Comparison of ENCODE assay signal across 8 cellular contexts in the genomic region with DNA sequence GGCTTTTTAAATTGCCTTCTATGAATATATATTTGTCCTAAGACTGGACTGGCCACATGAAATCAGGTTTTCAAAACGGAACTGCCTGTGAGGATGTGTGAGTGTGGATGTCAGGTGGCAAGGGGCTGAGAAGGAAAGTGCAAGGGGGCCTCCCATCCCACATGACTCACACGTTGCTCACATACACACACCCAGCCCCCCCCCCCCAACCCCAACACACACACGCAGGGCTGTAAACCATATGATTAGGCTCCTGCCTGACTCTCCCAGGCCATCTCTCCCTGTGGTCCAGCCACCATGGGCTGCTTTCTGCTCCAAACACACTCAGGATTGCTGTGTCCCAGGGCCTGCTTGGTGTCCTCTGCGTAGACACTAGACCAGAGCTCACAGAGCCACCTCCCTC. TPM values are rescaled to one million over a fixed set of nuclear protein-coding genes. Genes with fewer than 3 reads are reported as not detected.
DNase-seq lines count a peak whose midpoint lies in the region; ATAC-seq, FAIRE-seq and TF ChIP-seq lines count a peak whose summit lies in the region.

No MANE protein-coding gene starts in this region.

- H3K4ac ChIP-seq in neuronal stem cell (ENCODE audit: low read length), result no peak overlapping the region

- no peak for TF ChIP-seq POLR2A in ovary (IDR thresholded peaks at IDR 0.05)
- no peak for TF ChIP-seq POLR2A in uterus (IDR thresholded peaks at IDR 0.05)

- FAIRE-seq in bronchial epithelial cell (lab: Jason Lieb, UNC), result no peak

- H3K9ac ChIP-seq in neuronal stem cell (ENCODE audit: low read depth, low read length, poor library complexity), result no peak overlapping the region

- DNase-seq in AG10803 (ENCODE audit: low read depth) (peak; percentile 73), RKO (ENCODE audit: low spot score) (peak; percentile 69), bronchial epithelial cell (ENCODE audit: low read depth) (peak; percentile 82), neuronal stem cell (ENCODE audit: low spot score) (no peak), ovary (no peak), uterus (no peak)

- H3K27me3 ChIP-seq in bronchial epithelial cell (ENCODE audit: control insufficient read depth, insufficient read depth, low read length), result no peaks in the 10 kb centered on the region
- no peaks in the 10 kb centered on the region for H3K27me3 ChIP-seq in neuronal stem cell (ENCODE audit: control insufficient read depth in 3 of 3, insufficient read depth in 3 of 3, low read depth in 1 of 3, low read length in 3 of 3)
- H3K27me3 ChIP-seq in ovary, result no peaks in the 10 kb centered on the region
- H3K27me3 ChIP-seq in uterus, result no peaks in the 10 kb centered on the region

- H3K4me1 ChIP-seq in neuronal stem cell (ENCODE audit: control insufficient read depth in 2 of 2, insufficient read depth in 1 of 2, low read depth in 1 of 2, low read length in 2 of 2), result peaks cover 8 to 14% of the 10 kb centered on the region in 2 donors
- H3K4me1 ChIP-seq in ovary (ENCODE audit: insufficient read depth), result peaks cover 4% of the 10 kb centered on the region
- H3K4me1 ChIP-seq in uterus, result no peaks in the 10 kb centered on the region

- H3K14ac ChIP-seq in neuronal stem cell (ENCODE audit: low read length), result no peak overlapping the region

- H3K23ac ChIP-seq in neuronal stem cell (ENCODE audit: low read depth, low read length, poor library complexity), result no peak overlapping the region

- no peaks in the 10 kb centered on the region for H3K36me3 ChIP-seq in bronchial epithelial cell (ENCODE audit: control insufficient read depth, insufficient read depth, low read length)
- no peaks in the 10 kb centered on the region for H3K36me3 ChIP-seq in neuronal stem cell (replicated peaks in 1 of 2; ENCODE audit: control insufficient read depth in 2 of 2, insufficient read depth in 2 of 2, low read length in 2 of 2)
- H3K36me3 ChIP-seq in ovary, result no peaks in the 10 kb centered on the region
- no peaks in the 10 kb centered on the region for H3K36me3 ChIP-seq in uterus

- intact Hi-C loops in ovary (cut with DNase I), result no loop called here
- intact Hi-C loops in uterus (cut with DNase I; ENCODE audit: low total_unique reads), result no loop called here

- no peak overlapping the region for H2AK5ac ChIP-seq in neuronal stem cell (ENCODE audit: low read depth, low read length)

- no peak for TF ChIP-seq CTCF in AG10803 (conservative IDR thresholded peaks at IDR 0.05; ENCODE audit: low read length)
- TF ChIP-seq CTCF in bronchial epithelial cell (IDR thresholded peaks at IDR 0.05; ENCODE audit: insufficient read depth, low read length, severe bottlenecking), result no peak
- no peak for TF ChIP-seq CTCF in ovary (IDR thresholded peaks at IDR 0.05)
- TF ChIP-seq CTCF in uterus (IDR thresholded peaks at IDR 0.05), result no peak

- peak overlapping the region; percentile 74 for H2AFZ ChIP-seq in neuronal stem cell (ENCODE audit: low read length)

- H3K4me3 ChIP-seq in AG10803 (ENCODE audit: low read length), result peak overlapping the region; percentile 30
- no peak overlapping the region for H3K4me3 ChIP-seq in bronchial epithelial cell (ENCODE audit: low read depth, low read length)
- H3K4me3 ChIP-seq in neuronal stem cell (ENCODE audit: low read length in 2 of 2), result no peak overlapping the region
- H3K4me3 ChIP-seq in ovary, result no peak overlapping the region
- H3K4me3 ChIP-seq in uterus, result no peak overlapping the region

- H3K27ac ChIP-seq in neuronal stem cell (replicated peaks; ENCODE audit: low read length), result no peak overlapping the region
- no peak overlapping the region for H3K27ac ChIP-seq in ovary
- peak overlapping the region in 1 of 2 donors; percentile 37 for H3K27ac ChIP-seq in uterus

- no peak overlapping the region for H3K4me2 ChIP-seq in neuronal stem cell (ENCODE audit: insufficient read depth, low read length, poor library complexity, severe bottlenecking)

- no peaks in the 10 kb centered on the region for H3K79me1 ChIP-seq in neuronal stem cell (ENCODE audit: low read depth, low read length)

- H3K18ac ChIP-seq in neuronal stem cell (ENCODE audit: low read length), result no peak overlapping the region

- no peak overlapping the region for H2BK15ac ChIP-seq in neuronal stem cell (ENCODE audit: low read length)

- no peak overlapping the region for H2BK12ac ChIP-seq in neuronal stem cell (ENCODE audit: low read length)

- no peak overlapping the region for H2BK5ac ChIP-seq in neuronal stem cell (ENCODE audit: low read length)

- WGBS in neuronal stem cell (ENCODE audit: extremely low coverage in 2 of 2, insufficient read length in 2 of 2, insufficient replicate concordance in 1 of 2), 2 donors, result no CpG with 5 or more reads among the region's 4 CpGs
- 25 to 39% (median 31%) methylated on average over 4 of the region's 4 CpGs for WGBS in ovary, 3 donors

- peak; percentile 42 for ATAC-seq in GM21528 (IDR thresholded peaks at IDR 0.05; ENCODE audit: low FRiP score, unreplicated experiment)
- no peak for ATAC-seq in GM18520 (IDR thresholded peaks at IDR 0.05; ENCODE audit: unreplicated experiment)

- TF ChIP-seq EP300 in ovary (IDR thresholded peaks at IDR 0.05), result no peak

- H3K9me3 ChIP-seq in neuronal stem cell (replicated peaks in 1 of 2; ENCODE audit: control insufficient read depth in 2 of 2, insufficient read depth in 1 of 2, low read depth in 1 of 2, low read length in 2 of 2) (no peaks in the 10 kb centered on the region), ovary (no peaks in the 10 kb centered on the region), uterus (no peaks in the 10 kb centered on the region)

- H4K8ac ChIP-seq in neuronal stem cell (ENCODE audit: low read depth, low read length), result no peak overlapping the region

- H2BK120ac ChIP-seq in neuronal stem cell (ENCODE audit: low read depth, low read length), result no peak overlapping the region

- no peak overlapping the region for H4K91ac ChIP-seq in neuronal stem cell (ENCODE audit: low read depth, low read length, poor library complexity)

RNA-seq across cellular contexts. Expression of gene DEGS1, which starts 22.4 kb away (rescaled TPM):
- total RNA-seq in bronchial epithelial cell, result 22.5 and 30.0 TPM in 2 replicates
- polyA plus RNA-seq in neuronal stem cell (2013, experiment 1 of 2), result 29.5 TPM
- 29.2 TPM for polyA plus RNA-seq in neuronal stem cell (2013, experiment 2 of 2)
- total RNA-seq in ovary, result 10 to 100 TPM; 37.9 to 61.3 (median 47.3) TPM
- polyA plus RNA-seq in ovary, result 100 to 1,000 TPM in 1 of 2 donors, 10 to 100 TPM in 1; 35.7 to 113 TPM
- 100 to 1,000 TPM in 1 of 4 donors, 10 to 100 TPM in 3; 35.9 to 119 (median 53.2) TPM for total RNA-seq in uterus

Comparison
In these comparisons a context has a peak if more than half of its experiments do, and no peak if none do; other contexts are left out.
1. DNase-seq: peak in AG10803 (single experiment), RKO (single experiment) and bronchial epithelial cell (single experiment); none in neuronal stem cell (single experiment), ovary (0 of 5) and uterus (0 of 2).